Comparison of ENCODE assay signal across 23 cellular contexts in the genomic region with DNA sequence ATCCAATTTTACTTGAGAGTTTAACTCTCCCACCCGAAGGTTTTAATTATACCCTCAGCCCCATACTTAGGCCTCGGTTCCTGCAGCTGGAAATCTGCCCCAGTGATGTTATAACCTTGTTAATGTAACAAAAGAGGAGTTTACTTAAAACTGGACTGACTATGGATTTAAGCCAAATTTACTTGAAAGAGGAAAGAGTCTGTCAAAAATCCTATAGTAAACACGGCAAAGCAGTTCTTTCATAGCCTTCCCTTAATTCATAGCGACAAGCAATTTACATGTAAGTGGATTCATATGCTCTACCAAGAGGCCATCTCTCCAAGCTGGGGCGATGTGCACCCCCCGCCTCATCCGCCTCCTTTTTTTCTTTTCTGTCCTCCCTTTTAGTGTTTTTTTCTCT.
DNase-seq lines count a peak whose midpoint lies in the region; ATAC-seq and TF ChIP-seq lines count a peak whose summit lies in the region.
"Had no signal": no experiment of that assay in that cellular context is flagged by ENCODE, and none has a peak within 500 bp of the region (broad histone marks: within the 10 kb centered on the region; RNA-seq: fewer than 3 reads in every experiment).

No MANE protein-coding gene starts in this region.

- ATAC-seq in CD8-positive, alpha-beta T cell: no peak
- no peak for ATAC-seq in GM19324 (IDR thresholded peaks at IDR 0.05; ENCODE audit: low FRiP score, unreplicated experiment)
- ATAC-seq: psoas muscle, Right ventricle myocardium inferior, T-cell had no signal

- no peak overlapping the region for H3K4me3 ChIP-seq in thyroid gland (replicated peaks in 1 of 3)
- no peak overlapping the region for H3K4me3 ChIP-seq in CD8-positive, alpha-beta T cell (ENCODE audit: low read depth, low read length)
- H3K4me3 ChIP-seq: adrenal gland, cardiac muscle cell, psoas muscle, smooth muscle cell, stomach, upper lobe of left lung had no signal

- 53 to 63% methylated on average over 7 of the region's 7 CpGs for WGBS in thyroid gland, 2 donors

- TF ChIP-seq POLR2A in thyroid gland (IDR thresholded peaks at IDR 0.05): no peak

- POLR2A ChIA-PET in CD8-positive, alpha-beta T cell (lab: Charles Lee): no interaction called here

- peaks cover 39 to 48% of the 10 kb centered on the region in 2 donors for H3K4me1 ChIP-seq in thyroid gland
- no peaks in the 10 kb centered on the region for H3K4me1 ChIP-seq in CD8-positive, alpha-beta T cell (ENCODE audit: insufficient read depth, low read length)
- H3K4me1 ChIP-seq: adrenal gland, psoas muscle, upper lobe of left lung had no signal

- no peaks in the 10 kb centered on the region for H3K27me3 ChIP-seq in thyroid gland
- H3K27me3 ChIP-seq in CD8-positive, alpha-beta T cell (ENCODE audit: insufficient read depth, low read length): no peaks in the 10 kb centered on the region
- H3K27me3 ChIP-seq: adrenal gland, cardiac muscle cell, stomach, upper lobe of left lung had no signal

- DNase-seq in NCI-H1417 (lab: John Stamatoyannopoulos, UW) (peak in 2 of 3 experiments; percentile 53 to 75), NCI-H1417 treated with DMSO at 0.1 percent for 48 hours (lab: John Stamatoyannopoulos, UW) (no peak), NCI-H2227 treated with DMSO at 0.1 percent for 48 hours (lab: John Stamatoyannopoulos, UW) (peak; percentile 64), fibroblast of peridontal ligament (ENCODE audit: extremely low read depth) (peak; percentile 33), thyroid gland (no peak), SHP77 treated with DMSO at 0.1 percent for 48 hours (lab: John Stamatoyannopoulos, UW) (no peak)
- no peak for DNase-seq in CD8-positive, alpha-beta T cell
- DNase-seq: activated gamma-delta T cell; adrenal gland; erythroblast; H9; NCI-H524; psoas muscle; stimulated activated CD4-positive, alpha-beta T cell treated with anti-CD3 and anti-CD28 coated beads, Interleukin-4, amount 100 ng/mL, for 24 hours; stomach; T-cell; upper lobe of left lung had no signal

- no peaks in the 10 kb centered on the region for H3K9me3 Mint-ChIP-seq in CD8-positive, alpha-beta T cell
- H3K9me3 Mint-ChIP-seq: activated CD4-positive, alpha-beta T cell treated with anti-CD3 and anti-CD28 coated beads, Interleukin-2, amount 10 ng/mL, durations not matched to agents 24 days and 14 days; H9; T-cell had no signal

- H3K27me3 Mint-ChIP-seq in CD8-positive, alpha-beta T cell (ENCODE audit: low read depth): no peaks in the 10 kb centered on the region
- H3K27me3 Mint-ChIP-seq: activated CD4-positive, alpha-beta T cell treated with anti-CD3 and anti-CD28 coated beads, Interleukin-2, amount 10 ng/mL, durations not matched to agents 24 days and 14 days; T-cell had no signal

- H3K4me3 Mint-ChIP-seq in CD8-positive, alpha-beta T cell: no peak overlapping the region
- H3K4me3 Mint-ChIP-seq: activated CD4-positive, alpha-beta T cell treated with anti-CD3 and anti-CD28 coated beads, Interleukin-2, amount 10 ng/mL, durations not matched to agents 24 days and 14 days; H9; T-cell had no signal

- no peaks in the 10 kb centered on the region for H3K36me3 Mint-ChIP-seq in CD8-positive, alpha-beta T cell
- H3K36me3 Mint-ChIP-seq: T-cell had no signal

- peak overlapping the region in 2 of 3 donors; percentile 16 to 76 for H3K27ac ChIP-seq in thyroid gland
- H3K27ac ChIP-seq in CD8-positive, alpha-beta T cell (ENCODE audit: low read depth, low read length): no peak overlapping the region
- H3K27ac ChIP-seq: 22Rv1, adrenal gland, cardiac muscle cell, psoas muscle, stomach, upper lobe of left lung had no signal

- intact Hi-C loops in thyroid gland (cut with DNase I): no loop called here
- intact Hi-C loops in CD8-positive, alpha-beta T cell (cut with DNase I, micrococcal nuclease): no loop called here

- no peak overlapping the region for H3K27ac Mint-ChIP-seq in CD8-positive, alpha-beta T cell
- H3K27ac Mint-ChIP-seq: activated CD4-positive, alpha-beta T cell treated with anti-CD3 and anti-CD28 coated beads, Interleukin-2, amount 10 ng/mL, durations not matched to agents 24 days and 14 days; T-cell had no signal

- no peaks in the 10 kb centered on the region for H3K36me3 ChIP-seq in thyroid gland
- no peaks in the 10 kb centered on the region for H3K36me3 ChIP-seq in CD8-positive, alpha-beta T cell (ENCODE audit: insufficient read depth, low read length)
- H3K36me3 ChIP-seq: adrenal gland, cardiac muscle cell, stomach, upper lobe of left lung had no signal

- H3K9me3 ChIP-seq in thyroid gland: no peaks in the 10 kb centered on the region
- no peaks in the 10 kb centered on the region for H3K9me3 ChIP-seq in CD8-positive, alpha-beta T cell (ENCODE audit: low read length)
- H3K9me3 ChIP-seq: adrenal gland, psoas muscle, stomach, upper lobe of left lung had no signal

- TF ChIP-seq CTCF in thyroid gland (IDR thresholded peaks at IDR 0.05): no peak
- TF ChIP-seq CTCF in CD8-positive, alpha-beta T cell (IDR thresholded peaks at IDR 0.05): no peak

- CTCF ChIA-PET in CD8-positive, alpha-beta T cell (lab: Charles Lee): no interaction called here

- H3K4me1 Mint-ChIP-seq in CD8-positive, alpha-beta T cell (ENCODE audit: low read depth): no peaks in the 10 kb centered on the region
- H3K4me1 Mint-ChIP-seq: activated CD4-positive, alpha-beta T cell treated with anti-CD3 and anti-CD28 coated beads, Interleukin-2, amount 10 ng/mL, durations not matched to agents 24 days and 14 days; T-cell had no signal

Comparison
In these comparisons a context has a peak if more than half of its experiments do, and no peak if none do; other contexts are left out.
1. DNase-seq: peak in NCI-H1417 (2 of 3), NCI-H2227 treated with DMSO at 0.1 percent for 48 hours (single experiment) and fibroblast of peridontal ligament (single experiment); none in NCI-H1417 treated with DMSO at 0.1 percent for 48 hours (single experiment), thyroid gland (0 of 2), CD8-positive, alpha-beta T cell (0 of 7) and SHP77 treated with DMSO at 0.1 percent for 48 hours (single experiment).